In the genomic region with DNA sequence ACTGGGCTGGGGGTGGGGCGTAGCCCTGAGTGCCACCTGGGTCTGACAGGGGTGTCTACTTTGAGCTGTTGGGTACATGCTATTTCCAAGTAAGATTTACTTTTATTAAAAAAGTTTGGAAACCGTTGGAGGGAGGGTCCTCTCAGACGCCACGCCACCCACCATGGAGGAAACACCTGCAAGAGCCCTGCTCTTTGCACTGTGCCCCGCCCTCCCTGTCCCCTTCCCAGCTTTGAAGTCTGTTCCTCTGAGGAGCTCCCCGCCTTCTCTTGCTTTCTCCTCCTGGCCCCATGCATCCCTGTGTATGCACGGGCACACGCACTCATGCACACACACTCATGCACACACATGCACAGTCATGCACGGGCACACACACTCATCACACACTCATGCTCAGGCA, we compare ENCODE assay signal across 19 cellular contexts. TPM values are rescaled to one million over a fixed set of nuclear protein-coding genes. Genes with fewer than 3 reads are reported as not detected.
DNase-seq lines count a peak whose midpoint lies in the region; ATAC-seq, FAIRE-seq and TF ChIP-seq lines count a peak whose summit lies in the region.
"Had no signal": no experiment of that assay in that cellular context is flagged by ENCODE, and none has a peak within 500 bp of the region (broad histone marks: within the 10 kb centered on the region; RNA-seq: fewer than 3 reads in every experiment).

No MANE protein-coding gene starts in this region.

- ATAC-seq in heart right ventricle: no peak
- ATAC-seq in left ventricle myocardium superior: no peak
- ATAC-seq: GM12878 had no signal

- H3K4me3 ChIP-seq in heart right ventricle: no peak overlapping the region
- H3K4me3 ChIP-seq in keratinocyte (ENCODE audit: control insufficient read depth in 2 of 3, extremely low read depth in 1 of 3, insufficient read depth in 2 of 3, low read depth in 1 of 3, low read length in 3 of 3): no peak overlapping the region
- H3K4me3 ChIP-seq: GM12878 had no signal

- peaks cover 2% of the 10 kb centered on the region for H3K9me1 ChIP-seq in keratinocyte (ENCODE audit: control insufficient read depth, extremely low read depth, insufficient read depth, low read length)

- H3K27ac Mint-ChIP-seq in osteocyte (ENCODE audit: unreplicated experiment): no peak overlapping the region

- H3K4me1 ChIP-seq in heart right ventricle (peaks cover 14 to 94% (median 63%) of the 10 kb centered on the region in 9 donors), keratinocyte (ENCODE audit: control insufficient read depth, extremely low read depth, insufficient read depth, low read length) (peaks cover 49% of the 10 kb centered on the region)

- dilution Hi-C loops in keratinocyte (cut with MboI; ENCODE audit: extremely low pct_ligation_motif_present, low sequenced_read_pairs): no loop called here

- no peak overlapping the region for H2AFZ ChIP-seq in keratinocyte (ENCODE audit: control insufficient read depth, low read length)

- H3K27me3 Mint-ChIP-seq in osteocyte (ENCODE audit: unreplicated experiment): no peaks in the 10 kb centered on the region

- no peak overlapping the region for H3K9ac ChIP-seq in keratinocyte (ENCODE audit: control insufficient read depth, extremely low read depth, insufficient read depth, low read length)

- DNase-seq in heart right ventricle: no peak
- no peak for DNase-seq in left ventricle myocardium superior
- peak; percentile 43 for DNase-seq in RPMI8226
- no peak for DNase-seq in keratinocyte (ENCODE audit: low read depth, low spot score)
- no peak for DNase-seq in DMS53 (lab: John Stamatoyannopoulos, UW)
- DNase-seq in NCI-H69 (lab: John Stamatoyannopoulos, UW): no peak
- DNase-seq in osteocyte (ENCODE audit: extremely low spot score, unreplicated experiment): no peak
- no peak for DNase-seq in NCI-H774 (lab: John Stamatoyannopoulos, UW)
- DNase-seq: 8988T, COR-L47, DMS153, H7, Karpas-422, NCI-H187 treated with DMSO at 0.1 percent for 48 hours, NCI-H446 treated with DMSO at 0.1 percent for 48 hours, NCI-H82 had no signal

- H3K9me3 ChIP-seq in heart right ventricle (no peaks in the 10 kb centered on the region), keratinocyte (ENCODE audit: control insufficient read depth, low read depth, low read length) (no peaks in the 10 kb centered on the region)

- peaks cover 3% of the 10 kb centered on the region for H4K20me1 ChIP-seq in keratinocyte (ENCODE audit: control insufficient read depth, extremely low read depth, insufficient read depth, low read length)

- no peak for TF ChIP-seq CTCF in heart right ventricle (IDR thresholded peaks at IDR 0.05)
- TF ChIP-seq CTCF in keratinocyte (optimal IDR thresholded peaks at IDR 0.05 in 1 of 3, IDR thresholded peaks at IDR 0.05 in 1 of 3, conservative IDR thresholded peaks at IDR 0.05 in 1 of 3; ENCODE audit: extremely low read depth in 1 of 3, insufficient read depth in 2 of 3, low read length in 3 of 3): no peak
- no peak for TF ChIP-seq CTCF in osteocyte (IDR thresholded peaks at IDR 0.05)

- no peak overlapping the region for H3K4me3 Mint-ChIP-seq in osteocyte (ENCODE audit: unreplicated experiment)

- H3K4me1 Mint-ChIP-seq in osteocyte (ENCODE audit: unreplicated experiment): peaks cover 21% of the 10 kb centered on the region

- intact Hi-C loops in heart right ventricle (cut with DNase I) (no loop called here), left ventricle myocardium superior (cut with micrococcal nuclease) (no loop called here)

- H3K79me2 ChIP-seq in keratinocyte (ENCODE audit: control insufficient read depth, insufficient read depth, low read length): peaks cover 8% of the 10 kb centered on the region

- H3K36me3 ChIP-seq in heart right ventricle: peaks cover 0 to 5% (median 0%) of the 10 kb centered on the region in 9 donors
- H3K36me3 ChIP-seq in keratinocyte (ENCODE audit: control insufficient read depth in 2 of 2, extremely low read depth in 1 of 2, insufficient read depth in 2 of 2, low read length in 2 of 2): peaks cover 24 to 30% of the 10 kb centered on the region in 2 experiments

- no peaks in the 10 kb centered on the region for H3K9me3 Mint-ChIP-seq in osteocyte (ENCODE audit: unreplicated experiment)

- FAIRE-seq in keratinocyte (lab: Jason Lieb, UNC): peak; percentile 39
- FAIRE-seq: GM12878, GM18507 had no signal

- H3K27ac ChIP-seq in heart right ventricle (peak overlapping the region in 7 of 10 donors; percentile 60 to 71 (median 66)), keratinocyte (ENCODE audit: control insufficient read depth, insufficient read depth, low read length) (no peak overlapping the region)
- H3K27ac ChIP-seq: C4-2B had no signal

- no peaks in the 10 kb centered on the region for H3K36me3 Mint-ChIP-seq in osteocyte (ENCODE audit: unreplicated experiment)

- WGBS in heart right ventricle, 2 donors: 55 to 58% methylated on average over 9 of the region's 9 CpGs

- H3K27me3 ChIP-seq in heart right ventricle (peaks cover 0 to 14% (median 0%) of the 10 kb centered on the region in 7 donors), keratinocyte (ENCODE audit: control insufficient read depth, extremely low read depth, insufficient read depth, low read length) (no peaks in the 10 kb centered on the region)

- no peak overlapping the region for H3K4me2 ChIP-seq in keratinocyte (ENCODE audit: control insufficient read depth, extremely low read depth, insufficient read depth, low read depth, low read length)

RNA-seq across cellular contexts. Expression of a gene that starts 15.5 kb away (rescaled TPM):
- 10 to 100 TPM; 11.1 to 46.3 (median 18.5) TPM for total RNA-seq in heart right ventricle
- polyA plus RNA-seq in heart right ventricle: 10 to 100 TPM; 19.2 to 27.7 TPM
- total RNA-seq in left ventricle myocardium superior: 18.6 TPM
- 28.4 to 94.9 TPM (median 38.4 TPM) in 3 replicates for polyA plus RNA-seq in keratinocyte
- 47.7 TPM for polyA plus RNA-seq in keratinocyte (2011; ENCODE audit: low read depth)
- polyA plus RNA-seq in keratinocyte (2011; cell fraction: cytosol; rRNA removed): 37.4 and 46.7 TPM in 2 replicates
- polyA plus RNA-seq in keratinocyte (2011; cell fraction: nucleus; rRNA removed): 182 and 187 TPM in 2 replicates
- 114 and 163 TPM in 2 replicates for polyA plus RNA-seq in keratinocyte (2012; ENCODE audit: low replicate concordance)
- 44.0 to 194 TPM (median 63.1 TPM) in 3 replicates for polyA minus RNA-seq in keratinocyte
- polyA minus RNA-seq in keratinocyte (2011; cell fraction: cytosol; rRNA and poly(A)+ RNA removed): 65.6 TPM
- 116 and 131 TPM in 2 replicates for polyA minus RNA-seq in keratinocyte (2011; cell fraction: nucleus; rRNA and poly(A)+ RNA removed)
- 4.6 and 4.8 TPM in 2 replicates for total RNA-seq in osteocyte

RNA-seq across cellular contexts. Expression of a gene that starts 24.2 kb away (rescaled TPM):
- total RNA-seq in heart right ventricle (1 to 10 TPM in 2 of 10 donors, under 1 TPM in 6, not detected in 2; 0.29 to 2.4 (median 0.65) TPM), left ventricle myocardium superior (0.82 TPM), osteocyte (not detected in 2 replicates)
- polyA plus RNA-seq in heart right ventricle (under 1 TPM; 0.22 to 0.57 TPM), keratinocyte (not detected in 3 replicates)
- polyA plus RNA-seq in keratinocyte (2011; ENCODE audit: low read depth): not detected
- not detected in 2 replicates for polyA plus RNA-seq in keratinocyte (2011; cell fraction: cytosol; rRNA removed)
- polyA plus RNA-seq in keratinocyte (2011; cell fraction: nucleus; rRNA removed): 0.04 and 0.16 TPM in 2 replicates
- not detected in 2 replicates for polyA plus RNA-seq in keratinocyte (2012; ENCODE audit: low replicate concordance)
- 0.16 TPM in 1 of 3 replicates, not detected in the others for polyA minus RNA-seq in keratinocyte
- polyA minus RNA-seq in keratinocyte (2011; cell fraction: cytosol; rRNA and poly(A)+ RNA removed): not detected
- polyA minus RNA-seq in keratinocyte (2011; cell fraction: nucleus; rRNA and poly(A)+ RNA removed): not detected in 2 replicates
- total RNA-seq: GM12878 had no signal

RNA-seq across cellular contexts. Expression of a gene that starts 50.7 kb away (rescaled TPM):
- total RNA-seq in heart right ventricle (under 1 TPM in 1 of 10 donors, not detected in 9; 0.09 TPM), left ventricle myocardium superior (not detected), osteocyte (not detected in 2 replicates)
- polyA plus RNA-seq in heart right ventricle (not detected), keratinocyte (not detected in 3 replicates)
- polyA plus RNA-seq in keratinocyte (2011; ENCODE audit: low read depth): not detected
- not detected in 2 replicates for polyA plus RNA-seq in keratinocyte (2011; cell fraction: cytosol; rRNA removed)
- not detected in 2 replicates for polyA plus RNA-seq in keratinocyte (2011; cell fraction: nucleus; rRNA removed)
- not detected in 2 replicates for polyA plus RNA-seq in keratinocyte (2012; ENCODE audit: low replicate concordance)
- polyA minus RNA-seq in keratinocyte: not detected in 3 replicates
- not detected for polyA minus RNA-seq in keratinocyte (2011; cell fraction: cytosol; rRNA and poly(A)+ RNA removed)
- polyA minus RNA-seq in keratinocyte (2011; cell fraction: nucleus; rRNA and poly(A)+ RNA removed): not detected in 2 replicates
